ENCODE assay signal across 7 cellular contexts in the genomic region with DNA sequence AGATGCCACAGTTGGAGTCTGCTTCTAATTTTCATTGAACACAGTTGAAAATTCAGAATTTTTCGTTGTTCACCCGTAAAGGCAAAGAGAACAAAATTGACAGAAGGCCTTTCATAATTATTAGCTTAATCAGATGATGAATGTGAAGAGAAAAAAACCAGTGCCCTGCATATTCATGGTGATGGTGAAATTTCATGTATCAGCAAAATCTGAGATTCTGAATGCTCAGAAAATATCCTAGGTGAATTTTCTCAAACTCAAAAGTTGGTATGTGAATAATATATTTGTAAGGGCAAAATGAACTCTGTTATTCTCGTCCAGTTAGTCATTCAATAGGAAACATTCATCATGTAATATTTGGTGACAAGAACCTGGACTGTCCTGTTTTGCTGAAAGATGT.
"Had no signal": no experiment of that assay in that cellular context is flagged by ENCODE, and none has a peak within 500 bp of the region (broad histone marks: within the 10 kb centered on the region; RNA-seq: fewer than 3 reads in every experiment).

No MANE protein-coding gene starts in this region.

- H3K4me2 ChIP-seq: KMS-11 had no signal

- FAIRE-seq: HTR-8/SVneo had no signal

- H3K27ac ChIP-seq: HL-60, KMS-11 had no signal

- H3K9ac ChIP-seq: KMS-11 had no signal

- DNase-seq: Karpas-422, Kasumi-1, KBM-7, KG1 had no signal
